28 cellular contexts compared by ENCODE assay signal in the genomic region with DNA sequence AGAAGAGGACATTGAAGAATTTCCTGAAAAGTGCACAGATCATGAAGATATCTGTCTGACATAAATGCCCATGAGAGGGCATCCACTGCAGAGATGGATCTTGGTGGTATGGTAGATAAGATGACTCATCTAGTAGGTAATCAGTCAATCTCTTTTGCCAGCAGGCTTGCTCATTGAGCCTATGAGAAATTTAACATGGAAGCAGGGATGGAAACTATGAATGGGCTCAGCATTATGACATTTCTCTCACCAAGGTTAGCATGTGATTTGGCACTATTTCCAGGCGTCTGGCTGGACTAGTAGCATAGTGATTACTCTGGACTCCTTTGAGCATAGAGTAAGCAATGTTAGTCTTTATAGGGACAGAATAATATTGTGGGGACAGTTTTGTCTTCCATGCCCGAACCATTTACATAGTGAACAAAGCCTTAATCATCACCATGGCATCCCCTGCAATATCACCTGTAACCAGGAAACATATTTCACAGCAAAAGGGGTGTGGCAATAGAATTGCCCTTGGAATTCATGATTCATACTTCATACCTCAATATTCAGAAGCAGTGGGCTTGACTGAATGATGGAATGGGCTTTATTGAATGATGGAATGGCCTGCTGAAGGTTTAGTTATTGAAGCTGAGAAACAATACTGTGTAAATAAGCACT. TPM values are rescaled to one million over a fixed set of nuclear protein-coding genes. Genes with fewer than 3 reads are reported as not detected.
DNase-seq lines count a peak whose midpoint lies in the region; ATAC-seq and TF ChIP-seq lines count a peak whose summit lies in the region.
"Had no signal": no experiment of that assay in that cellular context is flagged by ENCODE, and none has a peak within 500 bp of the region (broad histone marks: within the 10 kb centered on the region; RNA-seq: fewer than 3 reads in every experiment).

No MANE protein-coding gene starts in this region.

- peaks cover 19% of the 10 kb centered on the region for H3K4me1 Mint-ChIP-seq in MCF 10A (ENCODE audit: insufficient read depth, unreplicated experiment)
- H3K4me1 Mint-ChIP-seq: activated CD4-positive, alpha-beta T cell treated with anti-CD3 and anti-CD28 coated beads, Interleukin-2, amount 10 ng/mL, durations not matched to agents 24 days and 14 days; CD4-positive, alpha-beta memory T cell; T-cell had no signal

- H3K36me3 Mint-ChIP-seq in MCF 10A (ENCODE audit: insufficient read depth, unreplicated experiment), result no peaks in the 10 kb centered on the region
- H3K36me3 Mint-ChIP-seq: CD4-positive, alpha-beta memory T cell; T-cell had no signal

- H3K36me3 ChIP-seq in breast epithelium, result no peaks in the 10 kb centered on the region
- H3K36me3 ChIP-seq: left ventricle myocardium inferior, upper lobe of left lung had no signal

- no peak for ATAC-seq in GM18858 (IDR thresholded peaks at IDR 0.05; ENCODE audit: unreplicated experiment)
- ATAC-seq in GM19397 (IDR thresholded peaks at IDR 0.05; ENCODE audit: unreplicated experiment), result no peak
- ATAC-seq: sciatic nerve, T-cell had no signal

- H3K4me3 ChIP-seq in breast epithelium, result no peak overlapping the region
- H3K4me3 ChIP-seq: dorsolateral prefrontal cortex, left ventricle myocardium inferior, upper lobe of left lung had no signal

- DNase-seq in MCF 10A (ENCODE audit: unreplicated experiment) (peak; percentile 31), breast epithelium (ENCODE audit: low spot score in 2 of 2) (no peak), OCI-M1 (lab: John Stamatoyannopoulos, UW) (peak; percentile 50), epithelial cell of prostate (ENCODE audit: low read depth, low spot score) (peak; percentile 50)
- no peak for DNase-seq in effector CD4-positive, alpha-beta T cell
- DNase-seq: activated CD4-positive, alpha-beta T cell treated with anti-CD3 and anti-CD28 coated beads, Interleukin-2, amount 10 ng/mL, durations not matched to agents 24 days and 14 days; activated CD8-positive, alpha-beta memory T cell treated with anti-CD3 and anti-CD28 coated beads, Interleukin-2, amount 50 U/mL, for 4 hours; anterior cingulate cortex; CD4-positive, alpha-beta memory T cell; central memory CD4-positive, alpha-beta T cell; DMS 273 treated with DMSO at 0.1 percent for 48 hours; dorsolateral prefrontal cortex; hippocampal formation; left ventricle myocardium inferior; NCI-H1048; NCI-H187 treated with DMSO at 0.1 percent for 48 hours; stimulated activated CD4-positive, alpha-beta T cell treated with anti-CD3 and anti-CD28 coated beads, Interleukin-15, amount 100 ng/mL, for 24 hours; stimulated activated CD8-positive, alpha-beta memory T cell treated with anti-CD3 and anti-CD28 coated beads, Interleukin-4, amount 100 ng/mL, for 48 hours; T-cell; upper lobe of left lung had no signal

- TF ChIP-seq POLR2A in breast epithelium (IDR thresholded peaks at IDR 0.05), result no peak

- peaks cover 6% of the 10 kb centered on the region for H3K9me3 Mint-ChIP-seq in MCF 10A (ENCODE audit: unreplicated experiment)
- H3K9me3 Mint-ChIP-seq: T-cell had no signal

- H3K27ac ChIP-seq in breast epithelium (no peak overlapping the region), epithelial cell of prostate (peak overlapping the region; percentile 57)
- H3K27ac ChIP-seq: dorsolateral prefrontal cortex, KMS-11, left ventricle myocardium inferior, parathyroid adenoma, upper lobe of left lung had no signal

- TF ChIP-seq CTCF in MCF 10A (IDR thresholded peaks at IDR 0.05; ENCODE audit: unreplicated experiment) (no peak), breast epithelium (IDR thresholded peaks at IDR 0.05) (no peak)

- H3K27ac Mint-ChIP-seq in MCF 10A (ENCODE audit: low read depth, unreplicated experiment), result peak overlapping the region; percentile 25
- H3K27ac Mint-ChIP-seq: activated CD4-positive, alpha-beta T cell treated with anti-CD3 and anti-CD28 coated beads, Interleukin-2, amount 10 ng/mL, durations not matched to agents 24 days and 14 days; CD4-positive, alpha-beta memory T cell; T-cell had no signal

- H3K27me3 ChIP-seq in breast epithelium, result peaks cover 0 to 10% of the 10 kb centered on the region in 2 donors

- intact Hi-C loops in MCF 10A (cut with micrococcal nuclease), result no loop called here
- intact Hi-C loops in breast epithelium (cut with DNase I; ENCODE audit: low total_unique reads), result no loop called here

- H3K4me3 Mint-ChIP-seq in MCF 10A (ENCODE audit: unreplicated experiment), result no peak overlapping the region
- H3K4me3 Mint-ChIP-seq: activated CD4-positive, alpha-beta T cell treated with anti-CD3 and anti-CD28 coated beads, Interleukin-2, amount 10 ng/mL, durations not matched to agents 24 days and 14 days; CD4-positive, alpha-beta memory T cell; T-cell had no signal

- BruUV-seq in MCF 10A (replicated peaks; lab: Mats Ljungman, UMichigan), result no TSS peak

- H3K4me1 ChIP-seq in breast epithelium, result no peaks in the 10 kb centered on the region
- H3K4me1 ChIP-seq: left ventricle myocardium inferior, parathyroid adenoma, upper lobe of left lung had no signal

- CTCF ChIA-PET in MCF 10A (lab: Yijun Ruan, JAX), result no interaction called here

- H3K9me3 ChIP-seq in breast epithelium, result no peaks in the 10 kb centered on the region
- H3K9me3 ChIP-seq: left ventricle myocardium inferior, upper lobe of left lung had no signal

- POLR2A ChIA-PET in MCF 10A (lab: Yijun Ruan, JAX), result interaction anchor here (0.7 kb wide), 1 partner anchor 142 kb away, joined by 3 read pairs; no protein-coding TSS in a partner anchor

- H3K27me3 Mint-ChIP-seq in MCF 10A (ENCODE audit: insufficient read depth, unreplicated experiment), result peaks cover 8% of the 10 kb centered on the region

RNA-seq across cellular contexts. Expression of a gene that starts 7.3 kb away (rescaled TPM):
- not detected in 2 replicates for total RNA-seq in MCF 10A (2022)
- not detected for total RNA-seq in breast epithelium
- total RNA-seq: activated CD4-positive, alpha-beta T cell treated with anti-CD3 and anti-CD28 coated beads, Interleukin-2, amount 10 ng/mL, durations not matched to agents 24 days and 14 days; CD4-positive, alpha-beta memory T cell; frontal cortex; left ventricle myocardium inferior; OCI-LY7; sciatic nerve; T-cell had no signal

RNA-seq across cellular contexts. Expression of a gene that starts 20.0 kb away (rescaled TPM):
- total RNA-seq in MCF 10A (2022), result not detected in 2 replicates
- total RNA-seq in breast epithelium, result 1 to 10 TPM in 1 of 3 donors, under 1 TPM in 1, not detected in 1; 0.15 to 1.3 TPM
- total RNA-seq: CD4-positive, alpha-beta memory T cell; OCI-LY7 had no signal

RNA-seq across cellular contexts. Expression of a gene that starts 59.2 kb away (rescaled TPM):
- total RNA-seq in MCF 10A (2022) (not detected in 2 replicates), breast epithelium (not detected)
- total RNA-seq: activated CD4-positive, alpha-beta T cell treated with anti-CD3 and anti-CD28 coated beads, Interleukin-2, amount 10 ng/mL, durations not matched to agents 24 days and 14 days; CD4-positive, alpha-beta memory T cell; dorsolateral prefrontal cortex; frontal cortex; left ventricle myocardium inferior; mononuclear cell; OCI-LY7; sciatic nerve; T-cell; upper lobe of left lung had no signal

Comparison
In these comparisons a context has a peak if more than half of its experiments do, and no peak if none do; other contexts are left out.
1. DNase-seq: peak in MCF 10A (single experiment), OCI-M1 (single experiment) and epithelial cell of prostate (single experiment); none in breast epithelium (0 of 2) and effector CD4-positive, alpha-beta T cell (single experiment).